ENCODE assay signal across 9 cellular contexts in genomic region chr4:118849867-118850812, GRCh38. TPM values are rescaled to one million over a fixed set of nuclear protein-coding genes. Genes with fewer than 3 reads are reported as not detected.
DNase-seq lines count a peak whose midpoint lies in the region; ATAC-seq lines count a peak whose summit lies in the region.
"Had no signal": no experiment of that assay in that cellular context is flagged by ENCODE, and none has a peak within 500 bp of the region (broad histone marks: within the 10 kb centered on the region; RNA-seq: fewer than 3 reads in every experiment).

No MANE protein-coding gene starts in this region.

- H3K4me1 Mint-ChIP-seq in CD4-positive, alpha-beta memory T cell: peaks cover 19 to 34% (median 26%) of the 10 kb centered on the region in 4 donors
- H3K4me1 Mint-ChIP-seq in T-helper 17 cell (peaks cover 25% of the 10 kb centered on the region), naive B cell (peaks cover 10 to 20% (median 14%) of the 10 kb centered on the region in 3 donors)

- no peaks in the 10 kb centered on the region for H3K27me3 ChIP-seq in CD4-positive, alpha-beta memory T cell (ENCODE audit: insufficient read depth, low read length)
- H3K27me3 ChIP-seq in effector memory CD4-positive, alpha-beta T cell (replicated peaks; ENCODE audit: control insufficient read depth, insufficient read depth, low read length, poor library complexity, severe bottlenecking): no peaks in the 10 kb centered on the region

- peaks cover 10 to 12% of the 10 kb centered on the region in 2 donors for H3K36me3 Mint-ChIP-seq in CD4-positive, alpha-beta memory T cell
- peaks cover 5% of the 10 kb centered on the region for H3K36me3 Mint-ChIP-seq in T-helper 17 cell (ENCODE audit: low read depth)
- H3K36me3 Mint-ChIP-seq in naive B cell: peaks cover 0 to 11% of the 10 kb centered on the region in 2 donors

- H3K9me3 ChIP-seq in CD4-positive, alpha-beta memory T cell (ENCODE audit: control insufficient read depth in 1 of 2, low read length in 2 of 2): no peaks in the 10 kb centered on the region
- no peaks in the 10 kb centered on the region for H3K9me3 ChIP-seq in T-helper 17 cell (ENCODE audit: control insufficient read depth, low read length, poor library complexity, severe bottlenecking)
- no peaks in the 10 kb centered on the region for H3K9me3 ChIP-seq in effector memory CD4-positive, alpha-beta T cell (ENCODE audit: control insufficient read depth, low read length)

- CTCF ChIA-PET in CD4-positive, alpha-beta memory T cell (lab: Charles Lee; ENCODE audit: partially characterized antibody): interaction anchor here (1.1 to 2.6 kb wide), 3 partner anchors 9 to 15 kb away, joined by 4 to 13 read pairs (median 6); partner anchors contain the start of gene SEC24D

- peaks cover 18% of the 10 kb centered on the region for H3K4me1 ChIP-seq in CD4-positive, alpha-beta memory T cell (ENCODE audit: insufficient read depth, low read length)
- peaks cover 3% of the 10 kb centered on the region for H3K4me1 ChIP-seq in effector memory CD4-positive, alpha-beta T cell (ENCODE audit: control insufficient read depth, insufficient read depth, low read length, poor library complexity, severe bottlenecking)

- peaks cover 0 to 4% (median 0%) of the 10 kb centered on the region in 8 donors for H3K9me3 Mint-ChIP-seq in CD4-positive, alpha-beta memory T cell
- H3K9me3 Mint-ChIP-seq in naive B cell: peaks cover 0 to 4% (median 0%) of the 10 kb centered on the region in 7 donors

- H3K27me3 Mint-ChIP-seq in CD4-positive, alpha-beta memory T cell: peaks cover 2 to 4% of the 10 kb centered on the region in 2 donors
- peaks cover 23% of the 10 kb centered on the region for H3K27me3 Mint-ChIP-seq in T-helper 17 cell
- peaks cover 5 to 19% (median 18%) of the 10 kb centered on the region in 3 donors for H3K27me3 Mint-ChIP-seq in naive B cell

- POLR2A ChIA-PET in CD4-positive, alpha-beta memory T cell (lab: Charles Lee; ENCODE audit: partially characterized antibody): interaction anchor here (0.7 to 2.6 kb wide), 8 partner anchors 14 to 362 kb away, joined by 3 to 27 read pairs (median 4); partner anchors contain the start of genes METTL14, SEC24D and USP53

- peak overlapping the region; percentile 63 to 72 for H3K4me3 ChIP-seq in CD4-positive, alpha-beta memory T cell (ENCODE audit: low read length in 2 of 2)
- peak overlapping the region; percentile 60 for H3K4me3 ChIP-seq in effector memory CD4-positive, alpha-beta T cell (ENCODE audit: insufficient read depth, low read depth, low read length, poor library complexity, severe bottlenecking)

- peak overlapping the region; percentile 75 for H3K27ac ChIP-seq in CD4-positive, alpha-beta memory T cell (ENCODE audit: low read depth, low read length)
- peak overlapping the region; percentile 68 for H3K27ac ChIP-seq in effector memory CD4-positive, alpha-beta T cell (ENCODE audit: insufficient read depth, low read length, poor library complexity, severe bottlenecking)
- H3K27ac ChIP-seq: VCaP had no signal

- ATAC-seq in HG03342 (IDR thresholded peaks at IDR 0.05; ENCODE audit: unreplicated experiment) (peak; percentile 95), T-helper 17 cell (peak; percentile 94), naive B cell (ENCODE audit: low read depth in 2 of 2) (peak; percentile 95 to 97)

- H3K36me3 ChIP-seq in CD4-positive, alpha-beta memory T cell (ENCODE audit: insufficient read depth, low read length): no peaks in the 10 kb centered on the region
- no peaks in the 10 kb centered on the region for H3K36me3 ChIP-seq in effector memory CD4-positive, alpha-beta T cell (ENCODE audit: control insufficient read depth, insufficient read depth, low read length)

- peak; percentile 54 to 72 (median 66) for DNase-seq in CD4-positive, alpha-beta memory T cell
- DNase-seq in GM19238 (ENCODE audit: insufficient read length, low spot score) (peak; percentile 21), T-helper 17 cell (peak in 1 of 3 donors; percentile 14), naive B cell (peak; percentile 35), NCI-H1930 (lab: John Stamatoyannopoulos, UW) (no peak), HuH-7.5 (ENCODE audit: low spot score) (no peak)
- peak in 1 of 3 donors; percentile 27 for DNase-seq in effector memory CD4-positive, alpha-beta T cell

- H3K27ac Mint-ChIP-seq in CD4-positive, alpha-beta memory T cell: peak overlapping the region; percentile 83 to 98 (median 96)
- peak overlapping the region; percentile 95 for H3K27ac Mint-ChIP-seq in T-helper 17 cell
- H3K27ac Mint-ChIP-seq in naive B cell: peak overlapping the region; percentile 90 to 98 (median 97)

- peak overlapping the region; percentile 94 to 97 (median 96) for H3K4me3 Mint-ChIP-seq in CD4-positive, alpha-beta memory T cell
- H3K4me3 Mint-ChIP-seq in T-helper 17 cell (peak overlapping the region; percentile 95), naive B cell (peak overlapping the region; percentile 88 to 99 (median 94))

- intact Hi-C loops in CD4-positive, alpha-beta memory T cell (cut with micrococcal nuclease): loop anchor here (1.0 to 5.0 kb wide), 3 partner anchors 15 to 604 kb away; no protein-coding TSS in a partner anchor

RNA-seq across cellular contexts. Expression of gene SEC24D, which starts 14.2 kb away (rescaled TPM):
- 10 to 100 TPM; 34.5 to 36.8 TPM for total RNA-seq in CD4-positive, alpha-beta memory T cell
- 10 to 100 TPM; 16.1 to 25.9 TPM for polyA plus RNA-seq in CD4-positive, alpha-beta memory T cell
- total RNA-seq in T-helper 17 cell: 10 to 100 TPM; 30.9 to 31.2 TPM
- polyA plus RNA-seq in naive B cell (ENCODE audit: low read depth in 6 of 6): 10 to 100 TPM; 10.7 to 13.8 (median 11.3) TPM

RNA-seq across cellular contexts. Expression of gene SYNPO2, which starts 38.5 kb away (rescaled TPM):
- 1 to 10 TPM; 1.3 to 1.4 TPM for total RNA-seq in CD4-positive, alpha-beta memory T cell
- polyA plus RNA-seq in CD4-positive, alpha-beta memory T cell: under 1 TPM; 0.04 to 0.34 TPM
- under 1 TPM; 0.37 to 0.72 TPM for total RNA-seq in T-helper 17 cell
- under 1 TPM in 4 of 6 donors, not detected in 2; 0.05 to 0.24 (median 0.12) TPM for polyA plus RNA-seq in naive B cell (ENCODE audit: low read depth in 6 of 6)

Comparison
In these comparisons a context has a peak if more than half of its experiments do, and no peak if none do; other contexts are left out.
1. DNase-seq: peak in CD4-positive, alpha-beta memory T cell (5 of 5), GM19238 (single experiment) and naive B cell (single experiment); none in NCI-H1930 (0 of 2) and HuH-7.5 (single experiment).
2. Peak in every context shown above with its lines, with median percentiles within 50 percentile points of each other: H3K27ac Mint-ChIP-seq, H3K4me3 Mint-ChIP-seq and ATAC-seq.